Comparison of ENCODE assay signal across 8 cellular contexts in genomic region chr5:170293273-170293672, GRCh38. TPM values are rescaled to one million over a fixed set of nuclear protein-coding genes. Genes with fewer than 3 reads are reported as not detected.
DNase-seq lines count a peak whose midpoint lies in the region; ATAC-seq and TF ChIP-seq lines count a peak whose summit lies in the region.

No MANE protein-coding gene starts in this region.

- 71 to 73% methylated on average over 5 of the region's 6 CpGs for WGBS in esophagus squamous epithelium, 2 donors

- H3K9me3 ChIP-seq in esophagus squamous epithelium = no peaks in the 10 kb centered on the region

- CTCF ChIA-PET in RWPE1 (lab: Yijun Ruan, JAX) = no interaction called here

- TF ChIP-seq CTCF in esophagus squamous epithelium (IDR thresholded peaks at IDR 0.05) (no peak), RWPE1 (conservative IDR thresholded peaks at IDR 0.05; ENCODE audit: low read depth) (no peak)

- TF ChIP-seq POLR2A in esophagus squamous epithelium (IDR thresholded peaks at IDR 0.05) = no peak

- H3K27ac ChIP-seq in esophagus squamous epithelium = no peak overlapping the region
- no peak overlapping the region for H3K27ac ChIP-seq in RWPE1

- ATAC-seq in GM18870 (IDR thresholded peaks at IDR 0.05; ENCODE audit: unreplicated experiment) = peak; percentile 83
- ATAC-seq in HG02588 (IDR thresholded peaks at IDR 0.05; ENCODE audit: unreplicated experiment) = peak; percentile 87

- H3K27me3 ChIP-seq in esophagus squamous epithelium = no peaks in the 10 kb centered on the region

- H3K4me3 ChIP-seq in esophagus squamous epithelium = no peak overlapping the region

- peaks cover 0 to 41% (median 10%) of the 10 kb centered on the region in 3 donors for H3K4me1 ChIP-seq in esophagus squamous epithelium

- DNase-seq in NCI-H69 (lab: John Stamatoyannopoulos, UW) (peak; percentile 27), esophagus squamous epithelium (lab: John Stamatoyannopoulos, UW) (peak; percentile 40), RWPE1 (ENCODE audit: low spot score) (no peak), NCI-H2196 treated with DMSO at 0.1 percent for 48 hours (lab: John Stamatoyannopoulos, UW; ENCODE audit: unreplicated experiment) (no peak), middle frontal gyrus (ENCODE audit: extremely low spot score, low spot score) (no peak), NCI-H1930 (lab: John Stamatoyannopoulos, UW) (no peak)

- no peaks in the 10 kb centered on the region for H3K36me3 ChIP-seq in esophagus squamous epithelium

- POLR2A ChIA-PET in RWPE1 (lab: Yijun Ruan, JAX; ENCODE audit: low non-redundant PET) = no interaction called here

- intact Hi-C loops in esophagus squamous epithelium (cut with DNase I) = no loop called here

RNA-seq across cellular contexts. Expression of gene LCP2, which starts 4.3 kb away (rescaled TPM):
- total RNA-seq in esophagus squamous epithelium = 10 to 100 TPM in 3 of 4 donors, 1 to 10 TPM in 1; 3.9 to 17.9 (median 12.6) TPM

Comparison
In these comparisons a context has a peak if more than half of its experiments do, and no peak if none do; other contexts are left out.
1. DNase-seq: peak in NCI-H69 (single experiment) and esophagus squamous epithelium (single experiment); none in RWPE1 (single experiment), NCI-H2196 treated with DMSO at 0.1 percent for 48 hours (single experiment), middle frontal gyrus (single experiment) and NCI-H1930 (0 of 2).